1 cellular context compared by ENCODE assay signal in the genomic region with DNA sequence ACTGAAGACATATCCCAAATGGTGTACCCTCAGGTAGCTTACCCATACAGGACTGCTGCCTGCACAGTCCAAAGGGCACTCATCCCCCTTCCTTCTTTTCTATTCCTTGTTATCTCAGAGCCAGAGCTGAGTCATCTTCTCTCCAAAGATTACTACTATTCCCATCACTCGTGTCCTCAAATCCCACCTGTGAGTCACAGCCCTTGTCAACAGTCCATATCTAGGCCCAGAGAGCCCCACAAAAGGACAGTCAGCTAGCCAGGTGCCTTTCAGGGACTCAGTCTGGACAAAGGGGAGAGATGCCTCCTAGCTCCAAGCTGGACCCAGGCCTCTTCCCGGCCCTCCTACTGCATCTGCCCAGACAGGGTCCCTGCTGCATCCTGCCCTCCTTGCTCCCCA.
TF ChIP-seq lines count a peak whose summit lies in the region.

No MANE protein-coding gene starts in this region.

TF ChIP-seq in HEK293, 187 proteins besides CTCF, POLR2A, EP300 and RAD21 (continued from another document):
- TF ChIP-seq REST (tag by site-specific recombination; IDR thresholded peaks at IDR 0.05), result no peak
- peak; percentile 72 for TF ChIP-seq ZNF600 (tag by site-specific recombination; IDR thresholded peaks at IDR 0.05)
- TF ChIP-seq ZNF548 (tag by site-specific recombination; IDR thresholded peaks at IDR 0.05), result no peak
- TF ChIP-seq, protein P1, sequence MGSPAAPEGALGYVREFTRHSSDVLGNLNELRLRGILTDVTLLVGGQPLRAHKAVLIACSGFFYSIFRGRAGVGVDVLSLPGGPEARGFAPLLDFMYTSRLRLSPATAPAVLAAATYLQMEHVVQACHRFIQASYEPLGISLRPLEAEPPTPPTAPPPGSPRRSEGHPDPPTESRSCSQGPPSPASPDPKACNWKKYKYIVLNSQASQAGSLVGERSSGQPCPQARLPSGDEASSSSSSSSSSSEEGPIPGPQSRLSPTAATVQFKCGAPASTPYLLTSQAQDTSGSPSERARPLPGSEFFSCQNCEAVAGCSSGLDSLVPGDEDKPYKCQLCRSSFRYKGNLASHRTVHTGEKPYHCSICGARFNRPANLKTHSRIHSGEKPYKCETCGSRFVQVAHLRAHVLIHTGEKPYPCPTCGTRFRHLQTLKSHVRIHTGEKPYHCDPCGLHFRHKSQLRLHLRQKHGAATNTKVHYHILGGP (tag by site-specific recombination; IDR thresholded peaks at IDR 0.05), result no peak
- no peak for TF ChIP-seq REPIN1 (tag by site-specific recombination; IDR thresholded peaks at IDR 0.05; ENCODE audit: low read depth)
